ENCODE assay signal across 11 cellular contexts in the genomic region with DNA sequence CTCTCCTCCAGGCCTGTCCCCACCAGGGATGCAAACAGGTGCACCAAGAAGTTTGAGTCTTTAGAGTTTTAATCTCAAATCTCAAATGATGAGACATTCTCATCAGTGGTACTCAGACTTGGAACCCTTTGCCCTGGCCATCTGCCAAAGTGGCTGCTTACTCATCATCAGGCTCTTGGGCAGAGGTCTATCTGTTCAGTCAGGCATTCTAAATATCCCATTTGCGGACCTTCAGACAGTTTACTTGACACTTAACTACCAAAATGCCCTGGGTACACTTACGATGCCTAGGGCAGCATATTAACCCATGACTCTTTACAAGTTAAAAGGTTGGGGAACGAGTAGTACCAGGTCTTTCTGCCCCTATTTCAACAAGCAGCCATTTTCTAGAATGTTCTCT.
DNase-seq lines count a peak whose midpoint lies in the region; ATAC-seq and TF ChIP-seq lines count a peak whose summit lies in the region.
"Had no signal": no experiment of that assay in that cellular context is flagged by ENCODE, and none has a peak within 500 bp of the region (broad histone marks: within the 10 kb centered on the region; RNA-seq: fewer than 3 reads in every experiment).

No MANE protein-coding gene starts in this region.

- H3K4me3 ChIP-seq in A673 (ENCODE audit: low read depth, low read length, poor library complexity, severe bottlenecking) = no peak overlapping the region
- H3K4me3 ChIP-seq: thoracic aorta had no signal

- no peaks in the 10 kb centered on the region for H3K36me3 Mint-ChIP-seq in endothelial cell (ENCODE audit: low read depth, unreplicated experiment)

- no peak overlapping the region for H3K27ac ChIP-seq in A673 (ENCODE audit: low read depth, low read length, poor library complexity, severe bottlenecking)
- H3K27ac ChIP-seq: thoracic aorta had no signal

- no peak overlapping the region for H3K4me3 Mint-ChIP-seq in endothelial cell (ENCODE audit: unreplicated experiment)

- CTCF ChIA-PET in A673 (lab: Charles Lee) = no interaction called here

- no peak overlapping the region for H3K27ac Mint-ChIP-seq in endothelial cell (ENCODE audit: unreplicated experiment)

- H3K27me3 Mint-ChIP-seq in endothelial cell (ENCODE audit: unreplicated experiment) = peaks cover 4% of the 10 kb centered on the region

- ATAC-seq in HG03280 (IDR thresholded peaks at IDR 0.05; ENCODE audit: unreplicated experiment) = no peak

- H3K9me3 Mint-ChIP-seq in endothelial cell (ENCODE audit: unreplicated experiment) = no peaks in the 10 kb centered on the region

- no peaks in the 10 kb centered on the region for H3K9me3 ChIP-seq in A673 (ENCODE audit: low read depth, low read length, poor library complexity, severe bottlenecking)
- H3K9me3 ChIP-seq: thoracic aorta had no signal

- TF ChIP-seq CTCF in A673 (conservative IDR thresholded peaks at IDR 0.05; ENCODE audit: low read depth, low read length) = no peak
- TF ChIP-seq CTCF in endothelial cell (IDR thresholded peaks at IDR 0.05; ENCODE audit: unreplicated experiment) = no peak

- POLR2A ChIA-PET in A673 (lab: Charles Lee; ENCODE audit: low non-redundant PET) = no interaction called here

- DNase-seq in A673 (ENCODE audit: low spot score) (peak; percentile 45), Daoy (ENCODE audit: low read depth) (peak; percentile 96), RPMI7951 (ENCODE audit: low read depth) (peak; percentile 81), fibroblast of peridontal ligament (ENCODE audit: extremely low read depth) (peak; percentile 42), endothelial cell (ENCODE audit: low spot score) (no peak), cerebellar nuclear complex (lab: John Stamatoyannopoulos, UW) (no peak)
- no peak for DNase-seq in stimulated activated naive CD4-positive, alpha-beta T cell (lab: John Stamatoyannopoulos, UW)
- DNase-seq: activated naive CD4-positive, alpha-beta T cell treated with Interleukin-2 at 50 U/mL for 16 hours; COR-L47 had no signal

- no peaks in the 10 kb centered on the region for H3K36me3 ChIP-seq in A673 (ENCODE audit: insufficient read depth, low read length, poor library complexity, severe bottlenecking)
- H3K36me3 ChIP-seq: thoracic aorta had no signal

- intact Hi-C loops in A673 (cut with micrococcal nuclease; ENCODE audit: unreplicated experiment) = no loop called here

- BruUV-seq in A673 (replicated peaks; lab: Mats Ljungman, UMichigan) = no TSS peak

- H3K4me1 ChIP-seq in A673 (ENCODE audit: insufficient read depth, low read length, poor library complexity, severe bottlenecking) = no peaks in the 10 kb centered on the region

- H3K4me1 Mint-ChIP-seq in endothelial cell (ENCODE audit: unreplicated experiment) = peaks cover 21% of the 10 kb centered on the region

- H3K27me3 ChIP-seq in A673 (replicated peaks; ENCODE audit: insufficient read depth, low read depth, low read length, poor library complexity) = no peaks in the 10 kb centered on the region

Comparison
In these comparisons a context has a peak if more than half of its experiments do, and no peak if none do; other contexts are left out.
1. DNase-seq: peak in A673 (single experiment), Daoy (single experiment), RPMI7951 (single experiment) and fibroblast of peridontal ligament (single experiment); none in endothelial cell (single experiment), cerebellar nuclear complex (0 of 2) and stimulated activated naive CD4-positive, alpha-beta T cell (0 of 6).